Comparison of ENCODE assay signal across 14 cellular contexts in genomic region chr2:165635532-165635931, GRCh38.
A peak's percentile ranks its signal among the peaks of the same experiment; 100 is the strongest.
DNase-seq lines count a peak whose midpoint lies in the region; ATAC-seq and TF ChIP-seq lines count a peak whose summit lies in the region.
"Had no signal": no experiment of that assay in that cellular context is flagged by ENCODE, and none has a peak within 500 bp of the region (broad histone marks: within the 10 kb centered on the region; RNA-seq: fewer than 3 reads in every experiment).

No MANE protein-coding gene starts in this region.

- no peak overlapping the region for H4K91ac ChIP-seq in H9 (ENCODE audit: insufficient read length, low read depth, low read length)

- H2BK20ac ChIP-seq in H9 (ENCODE audit: low read depth, low read length, poor library complexity, severe bottlenecking), result no peak overlapping the region

- no peak overlapping the region for H2BK5ac ChIP-seq in H9 (ENCODE audit: insufficient read length, low read length)

- H3K27me3 Mint-ChIP-seq in H9 (ENCODE audit: low read depth) (no peaks in the 10 kb centered on the region), WTC11 (ENCODE audit: low read depth) (no peaks in the 10 kb centered on the region), osteocyte (ENCODE audit: unreplicated experiment) (no peaks in the 10 kb centered on the region)
- H3K27me3 Mint-ChIP-seq: IgD-negative memory B cell had no signal

- POLR2A ChIA-PET in WTC11 (lab: Charles Lee) (no interaction called here), PC-9 (lab: Charles Lee; ENCODE audit: unreplicated experiment) (no interaction called here)

- no CpG with 5 or more reads among the region's 1 CpG for WGBS in H9 (ENCODE audit: extremely low coverage, insufficient read length, low lambda C conversion rate)

- no peak overlapping the region for H2BK12ac ChIP-seq in H9 (ENCODE audit: insufficient read length, low read depth, low read length)

- H3K23ac ChIP-seq in H9 (ENCODE audit: insufficient read length, low read depth, low read length), result no peak overlapping the region

- H3K79me1 ChIP-seq in H9 (ENCODE audit: insufficient read depth, low read depth, low read length, poor library complexity, severe bottlenecking), result no peaks in the 10 kb centered on the region

- no peak overlapping the region for H3K18ac ChIP-seq in H9 (ENCODE audit: insufficient read length, low read depth, low read length)

- H3K4me2 ChIP-seq in H9 (ENCODE audit: insufficient read depth, insufficient read length, low read length) (no peak overlapping the region), PC-9 (no peak overlapping the region)
- H3K4me2 ChIP-seq: A549 had no signal

- TF ChIP-seq CTCF in H9 (conservative IDR thresholded peaks at IDR 0.05) (no peak), WTC11 (IDR thresholded peaks at IDR 0.05) (no peak), foreskin keratinocyte (conservative IDR thresholded peaks at IDR 0.05) (no peak), osteocyte (IDR thresholded peaks at IDR 0.05) (no peak), PC-9 (conservative IDR thresholded peaks at IDR 0.05) (no peak)

- H4K20me1 ChIP-seq in H9 (ENCODE audit: control insufficient read depth, insufficient read depth, insufficient read length) (peaks cover 2% of the 10 kb centered on the region), PC-9 (ENCODE audit: insufficient read depth) (no peaks in the 10 kb centered on the region)

- H3K23me2 ChIP-seq in H9 (ENCODE audit: insufficient read length, low read depth, low read length, poor library complexity, severe bottlenecking), result no peaks in the 10 kb centered on the region

- no peak overlapping the region for H4K5ac ChIP-seq in H9 (ENCODE audit: insufficient read length, low read depth, low read length)

- no peak overlapping the region for H3K56ac ChIP-seq in H9 (ENCODE audit: insufficient read length, low read depth, low read length)

- H3K4me1 Mint-ChIP-seq in H9 (peaks cover 40 to 43% of the 10 kb centered on the region in 2 experiments), WTC11 (peaks cover 38% of the 10 kb centered on the region), osteocyte (ENCODE audit: unreplicated experiment) (peaks cover 27% of the 10 kb centered on the region)
- H3K4me1 Mint-ChIP-seq: IgD-negative memory B cell had no signal

- H3K36me3 Mint-ChIP-seq in H9 (ENCODE audit: insufficient read depth in 1 of 3, low read depth in 3 of 3) (no peaks in the 10 kb centered on the region), WTC11 (no peaks in the 10 kb centered on the region), osteocyte (ENCODE audit: unreplicated experiment) (no peaks in the 10 kb centered on the region)

- H3K27me3 ChIP-seq in H9 (ENCODE audit: insufficient read depth, low read length) (no peaks in the 10 kb centered on the region), foreskin keratinocyte (no peaks in the 10 kb centered on the region), PC-9 (ENCODE audit: insufficient read depth, low read depth) (no peaks in the 10 kb centered on the region)

- peaks cover 2% of the 10 kb centered on the region; the same call in 1 of the 2 replicates for H3K4me1 ChIP-seq in H9 (ENCODE audit: insufficient read depth, low read length)
- peaks cover 18% of the 10 kb centered on the region for H3K4me1 ChIP-seq in foreskin keratinocyte
- H3K4me1 ChIP-seq in PC-9 (replicated peaks; ENCODE audit: insufficient read depth), result no peaks in the 10 kb centered on the region
- H3K4me1 ChIP-seq: A549 had no signal

- H3K14ac ChIP-seq in H9 (ENCODE audit: insufficient read depth, low read length), result no peak overlapping the region

- no peak overlapping the region for H2BK120ac ChIP-seq in H9 (ENCODE audit: low read depth, low read length, poor library complexity, severe bottlenecking)

- no peaks in the 10 kb centered on the region for H3K36me3 ChIP-seq in PC-9 (ENCODE audit: low read depth)

- no peak overlapping the region for H2AK5ac ChIP-seq in H9 (ENCODE audit: insufficient read length, low read length)

- no peak overlapping the region for H3K4me3 Mint-ChIP-seq in H9
- H3K4me3 Mint-ChIP-seq in WTC11, result no peak overlapping the region
- no peak overlapping the region for H3K4me3 Mint-ChIP-seq in osteocyte (ENCODE audit: unreplicated experiment)
- H3K4me3 Mint-ChIP-seq: IgD-negative memory B cell had no signal

- no peak overlapping the region for H2AFZ ChIP-seq in H9 (ENCODE audit: low read length)
- H2AFZ ChIP-seq in PC-9, result no peak overlapping the region

- no peak overlapping the region for H2BK15ac ChIP-seq in H9 (ENCODE audit: low read depth, low read length)

- no peak overlapping the region for H3T11ph ChIP-seq in H9 (ENCODE audit: low read length)

- H3K27ac Mint-ChIP-seq in H9 (peak overlapping the region in 2 of 3 experiments; percentile 6 to 47; a peak in 2 of 7 replicates), WTC11 (peak overlapping the region; percentile 16; the same call in 1 of the 2 replicates), osteocyte (ENCODE audit: unreplicated experiment) (peak overlapping the region; percentile 82)
- H3K27ac Mint-ChIP-seq: IgD-negative memory B cell had no signal

- H3F3A ChIP-seq in PC-9 (ENCODE audit: insufficient read depth, low read depth), result no peaks in the 10 kb centered on the region

- ATAC-seq in WTC11 (no peak), foreskin keratinocyte (peak; percentile 84), GM18520 (IDR thresholded peaks at IDR 0.05; ENCODE audit: unreplicated experiment) (no peak)
- ATAC-seq: A549 had no signal

- H3K4ac ChIP-seq in H9 (ENCODE audit: low read depth, low read length), result no peak overlapping the region

- no peak for DNase-seq in H9
- no peak for DNase-seq in WTC11 (ENCODE audit: low spot score)
- DNase-seq in foreskin keratinocyte, result peak; percentile 34 to 65
- no peak for DNase-seq in osteocyte (ENCODE audit: extremely low spot score, unreplicated experiment)
- DNase-seq in PC-9, result no peak
- DNase-seq in NK-92 treated with Interleukin-12 subunit alpha and Interleukin-12 subunit beta, amount 100 ng/mL, for 24 hours (lab: John Stamatoyannopoulos, UW), result no peak
- no peak for DNase-seq in AG08396 (ENCODE audit: low spot score)
- DNase-seq: GF-D8, Kasumi-1, MM.1S had no signal

- H3K27ac ChIP-seq in H9 (ENCODE audit: insufficient read length, low read depth, low read length) (no peak overlapping the region), foreskin keratinocyte (no peak overlapping the region), PC-9 (no peak overlapping the region)
- H3K27ac ChIP-seq: A549, C4-2B had no signal

- H3K9me2 ChIP-seq in PC-9 (ENCODE audit: insufficient read depth), result no peaks in the 10 kb centered on the region

- H3K79me2 ChIP-seq in H9 (ENCODE audit: insufficient read depth, low read length), result no peaks in the 10 kb centered on the region
- no peaks in the 10 kb centered on the region for H3K79me2 ChIP-seq in PC-9 (ENCODE audit: low read depth)

- H3K9me3 ChIP-seq in H9 (ENCODE audit: control insufficient read depth, low read depth, low read length), result no peaks in the 10 kb centered on the region
- no peaks in the 10 kb centered on the region for H3K9me3 ChIP-seq in PC-9 (ENCODE audit: insufficient read depth, low read depth)
- H3K9me3 ChIP-seq: A549 had no signal

- H3K4me3 ChIP-seq in PC-9, result no peak overlapping the region
- H3K4me3 ChIP-seq: A549 had no signal

- no peaks in the 10 kb centered on the region for H3K9me3 Mint-ChIP-seq in H9
- no peaks in the 10 kb centered on the region for H3K9me3 Mint-ChIP-seq in WTC11
- H3K9me3 Mint-ChIP-seq in osteocyte (ENCODE audit: unreplicated experiment), result no peaks in the 10 kb centered on the region
- H3K9me3 Mint-ChIP-seq: IgD-negative memory B cell had no signal

- no TSS peak for BruUV-seq in PC-9 (replicated peaks; lab: Mats Ljungman, UMichigan)

- H3K9ac ChIP-seq in H9 (ENCODE audit: extremely low read depth, insufficient read length, low read length), result no peak overlapping the region

- H4K8ac ChIP-seq in H9 (replicated peaks; ENCODE audit: insufficient read length, low read depth, low read length), result no peak overlapping the region

- intact Hi-C loops in PC-9 (cut with micrococcal nuclease; ENCODE audit: unreplicated experiment), result no loop called here

- CTCF ChIA-PET in WTC11 (lab: Charles Lee) (interaction anchor here (0.9 to 1.3 kb wide), 2 partner anchors 9 to 229 kb away, joined by 3 to 4 read pairs; no protein-coding TSS in a partner anchor), PC-9 (lab: Charles Lee) (no interaction called here)

TF ChIP-seq in WTC11, 78 proteins besides CTCF, POLR2A, EP300 and RAD21:
- TF ChIP-seq PRDM15 (CRISPR knock-in tag; IDR thresholded peaks at IDR 0.05) (0 out of 2 replicates have a peak, but pooled peaks have one; percentile 36), SMAD3 (CRISPR knock-in tag; IDR thresholded peaks at IDR 0.05; ENCODE audit: borderline replicate concordance) (no peak)

Comparison
In these comparisons a context has a peak if more than half of its experiments do, and no peak if none do; other contexts are left out.
1. DNase-seq: peak in foreskin keratinocyte (2 of 2); none in H9 (single experiment), WTC11 (single experiment), osteocyte (single experiment), PC-9 (0 of 2), NK-92 treated with Interleukin-12 subunit alpha and Interleukin-12 subunit beta, amount 100 ng/mL, for 24 hours (single experiment) and AG08396 (single experiment).
2. H3K27ac Mint-ChIP-seq: peak in every context shown above with its lines; median percentile 82 in osteocyte; 26 in H9; 16 in WTC11.